23 cellular contexts compared by ENCODE assay signal in genomic region chr11:14506532-14506931, GRCh38. TPM values are rescaled to one million over a fixed set of nuclear protein-coding genes. Genes with fewer than 3 reads are reported as not detected.
A peak's percentile ranks its signal among the peaks of the same experiment; 100 is the strongest.
DNase-seq lines count a peak whose midpoint lies in the region; ATAC-seq lines count a peak whose summit lies in the region.
"Had no signal": no experiment of that assay in that cellular context is flagged by ENCODE, and none has a peak within 500 bp of the region (broad histone marks: within the 10 kb centered on the region; RNA-seq: fewer than 3 reads in every experiment).

No MANE protein-coding gene starts in this region.

- no peak overlapping the region for H3K27ac ChIP-seq in CD4-positive, CD25-positive, alpha-beta regulatory T cell (ENCODE audit: insufficient read depth, low read length, poor library complexity, severe bottlenecking)
- H3K27ac ChIP-seq: BLaER1 treated with 17β-estradiol and CSF1 and Interleukin-3, amounts not matched to agents 10 nM and 100 nM; coronary artery had no signal

- H3K27ac Mint-ChIP-seq in CD4-positive, CD25-positive, alpha-beta regulatory T cell: peak overlapping the region in 2 of 3 donors; percentile 17 to 87
- peak overlapping the region; percentile 40 for H3K27ac Mint-ChIP-seq in activated naive CD8-positive, alpha-beta T cell treated with anti-CD3 and anti-CD28 coated beads for 36 hours
- H3K27ac Mint-ChIP-seq: memory B cell, nephron progenitor cell had no signal

- DNase-seq in CD4-positive, CD25-positive, alpha-beta regulatory T cell: no peak
- DNase-seq in GM03348 (ENCODE audit: low spot score) (peak; percentile 31), fibroblast of peridontal ligament (ENCODE audit: extremely low read depth) (peak; percentile 66), anterior cingulate cortex (lab: John Stamatoyannopoulos, UW) (no peak), NCI-H187 treated with DMSO at 0.1 percent for 48 hours (lab: John Stamatoyannopoulos, UW) (no peak)
- DNase-seq in activated naive CD8-positive, alpha-beta T cell treated with anti-CD3 and anti-CD28 coated beads for 36 hours: no peak
- no peak for DNase-seq in stimulated activated CD4-positive, alpha-beta T cell treated with anti-CD3 and anti-CD28 coated beads, Interleukin-4, amount 100 ng/mL, for 24 hours
- DNase-seq: activated CD4-positive, alpha-beta T cell treated with anti-CD3 and anti-CD28 coated beads for 48 hours; activated T-cell treated with anti-CD3 and anti-CD28 coated beads, Interleukin-2, amount 50 U/mL, for 48 hours; aorta; GF-D8; HCEC 1CT; NCI-H774; nephron progenitor cell; posterior cingulate gyrus; SHP77; stimulated activated CD4-positive, alpha-beta T cell treated with anti-CD3 and anti-CD28 coated beads, Interleukin-2, amount 100 ng/mL, for 24 hours had no signal

- H3K36me3 Mint-ChIP-seq in CD4-positive, CD25-positive, alpha-beta regulatory T cell: peaks cover 45% of the 10 kb centered on the region
- H3K36me3 Mint-ChIP-seq in activated naive CD8-positive, alpha-beta T cell treated with anti-CD3 and anti-CD28 coated beads for 36 hours: peaks cover 44% of the 10 kb centered on the region

- H3K9me3 Mint-ChIP-seq in CD4-positive, CD25-positive, alpha-beta regulatory T cell: no peaks in the 10 kb centered on the region
- H3K9me3 Mint-ChIP-seq in activated naive CD8-positive, alpha-beta T cell treated with anti-CD3 and anti-CD28 coated beads for 36 hours: no peaks in the 10 kb centered on the region
- H3K9me3 Mint-ChIP-seq: memory B cell, nephron progenitor cell had no signal

- H3K36me3 ChIP-seq in CD4-positive, CD25-positive, alpha-beta regulatory T cell (ENCODE audit: control insufficient read depth, insufficient read depth, low read length): peaks cover 74% of the 10 kb centered on the region

- H3K27me3 ChIP-seq in CD4-positive, CD25-positive, alpha-beta regulatory T cell (ENCODE audit: control insufficient read depth, insufficient read depth, low read length): no peaks in the 10 kb centered on the region
- H3K27me3 ChIP-seq: BLaER1 treated with 17β-estradiol and CSF1 and Interleukin-3, amounts not matched to agents 10 nM and 100 nM had no signal

- no peak for ATAC-seq in CD4-positive, CD25-positive, alpha-beta regulatory T cell (ENCODE audit: low read depth in 2 of 2)
- no peak for ATAC-seq in GM21447 (IDR thresholded peaks at IDR 0.05; ENCODE audit: unreplicated experiment)
- ATAC-seq: GM12878, HepG2 had no signal

- H3K27me3 Mint-ChIP-seq in CD4-positive, CD25-positive, alpha-beta regulatory T cell: no peaks in the 10 kb centered on the region
- no peaks in the 10 kb centered on the region for H3K27me3 Mint-ChIP-seq in activated naive CD8-positive, alpha-beta T cell treated with anti-CD3 and anti-CD28 coated beads for 36 hours
- H3K27me3 Mint-ChIP-seq: memory B cell had no signal

- H3K4me3 ChIP-seq in CD4-positive, CD25-positive, alpha-beta regulatory T cell (ENCODE audit: low read depth, low read length): no peak overlapping the region
- H3K4me3 ChIP-seq: BLaER1 treated with 17β-estradiol and CSF1 and Interleukin-3, amounts not matched to agents 10 nM and 100 nM; coronary artery; GM12878 had no signal

- H3K4me3 Mint-ChIP-seq in CD4-positive, CD25-positive, alpha-beta regulatory T cell: no peak overlapping the region
- H3K4me3 Mint-ChIP-seq in activated naive CD8-positive, alpha-beta T cell treated with anti-CD3 and anti-CD28 coated beads for 36 hours: no peak overlapping the region
- H3K4me3 Mint-ChIP-seq: memory B cell, nephron progenitor cell had no signal

- peaks cover 5 to 11% (median 9%) of the 10 kb centered on the region in 4 donors for H3K4me1 Mint-ChIP-seq in CD4-positive, CD25-positive, alpha-beta regulatory T cell
- peaks cover 15% of the 10 kb centered on the region for H3K4me1 Mint-ChIP-seq in activated naive CD8-positive, alpha-beta T cell treated with anti-CD3 and anti-CD28 coated beads for 36 hours
- H3K4me1 Mint-ChIP-seq: nephron progenitor cell had no signal

- H3K4me1 ChIP-seq in CD4-positive, CD25-positive, alpha-beta regulatory T cell (ENCODE audit: control insufficient read depth, insufficient read depth, low read length, poor library complexity, severe bottlenecking): no peaks in the 10 kb centered on the region
- H3K4me1 ChIP-seq: BLaER1 treated with 17β-estradiol and CSF1 and Interleukin-3, amounts not matched to agents 10 nM and 100 nM had no signal

- no peaks in the 10 kb centered on the region for H3K9me3 ChIP-seq in CD4-positive, CD25-positive, alpha-beta regulatory T cell (ENCODE audit: control insufficient read depth in 2 of 2, low read length in 2 of 2)
- H3K9me3 ChIP-seq: BLaER1 treated with 17β-estradiol and CSF1 and Interleukin-3, amounts not matched to agents 10 nM and 100 nM had no signal

RNA-seq across cellular contexts. Expression of gene COPB1, which starts 6.9 kb away (rescaled TPM):
- total RNA-seq in CD4-positive, CD25-positive, alpha-beta regulatory T cell: 66.1 TPM
- 10 to 100 TPM; 70.3 to 94.9 (median 80.4) TPM for polyA plus RNA-seq in CD4-positive, CD25-positive, alpha-beta regulatory T cell
- total RNA-seq in activated naive CD8-positive, alpha-beta T cell treated with anti-CD3 and anti-CD28 coated beads for 36 hours: 100 to 1,000 TPM in 1 of 2 experiments, 10 to 100 TPM in 1; 99.6 to 100 TPM

RNA-seq across cellular contexts. Expression of gene PSMA1, which starts 13.7 kb away (rescaled TPM):
- total RNA-seq in CD4-positive, CD25-positive, alpha-beta regulatory T cell: 190 TPM
- polyA plus RNA-seq in CD4-positive, CD25-positive, alpha-beta regulatory T cell: 100 to 1,000 TPM; 163 to 224 (median 195) TPM
- total RNA-seq in activated naive CD8-positive, alpha-beta T cell treated with anti-CD3 and anti-CD28 coated beads for 36 hours: 100 to 1,000 TPM; 355 to 367 TPM

Comparison
In these comparisons a context has a peak if more than half of its experiments do, and no peak if none do; other contexts are left out.
1. DNase-seq: peak in GM03348 (single experiment) and fibroblast of peridontal ligament (single experiment); none in CD4-positive, CD25-positive, alpha-beta regulatory T cell (0 of 3), activated naive CD8-positive, alpha-beta T cell treated with anti-CD3 and anti-CD28 coated beads for 36 hours (single experiment), stimulated activated CD4-positive, alpha-beta T cell treated with anti-CD3 and anti-CD28 coated beads, Interleukin-4, amount 100 ng/mL, for 24 hours (single experiment), anterior cingulate cortex (0 of 58) and NCI-H187 treated with DMSO at 0.1 percent for 48 hours (single experiment).